21 cellular contexts compared by ENCODE assay signal in genomic region chr2:158893474-158893873, GRCh38.
A peak's percentile ranks its signal among the peaks of the same experiment; 100 is the strongest.
DNase-seq lines count a peak whose midpoint lies in the region; ATAC-seq and TF ChIP-seq lines count a peak whose summit lies in the region.
"Had no signal": no experiment of that assay in that cellular context is flagged by ENCODE, and none has a peak within 500 bp of the region (broad histone marks: within the 10 kb centered on the region; RNA-seq: fewer than 3 reads in every experiment).

No MANE protein-coding gene starts in this region.

- no peak overlapping the region for H3K9ac ChIP-seq in neuronal stem cell (ENCODE audit: low read depth, low read length, poor library complexity)

- H2AFZ ChIP-seq in neuronal stem cell (ENCODE audit: low read length), result no peak overlapping the region
- H2AFZ ChIP-seq: PC-9 had no signal

- H3K4me3 ChIP-seq in esophagus squamous epithelium (no peak overlapping the region), neuronal stem cell (ENCODE audit: low read length in 2 of 2) (no peak overlapping the region), vagina (no peak overlapping the region), mucosa of descending colon (no peak overlapping the region)
- H3K4me3 ChIP-seq: PC-9, spleen had no signal

- no peak for TF ChIP-seq CTCF in esophagus squamous epithelium (IDR thresholded peaks at IDR 0.05)
- no peak for TF ChIP-seq CTCF in vagina (IDR thresholded peaks at IDR 0.05)
- no peak for TF ChIP-seq CTCF in mucosa of descending colon (IDR thresholded peaks at IDR 0.05)

- no peak overlapping the region for H2BK15ac ChIP-seq in neuronal stem cell (ENCODE audit: low read length)

- H3K4me1 ChIP-seq in esophagus squamous epithelium, result peaks cover 14 to 49% (median 26%) of the 10 kb centered on the region in 3 donors
- H3K4me1 ChIP-seq in neuronal stem cell (ENCODE audit: control insufficient read depth in 2 of 2, insufficient read depth in 1 of 2, low read depth in 1 of 2, low read length in 2 of 2), result peaks cover 0 to 7% of the 10 kb centered on the region in 2 donors
- H3K4me1 ChIP-seq in vagina, result peaks cover 16% of the 10 kb centered on the region
- no peaks in the 10 kb centered on the region for H3K4me1 ChIP-seq in mucosa of descending colon (ENCODE audit: low read depth)
- H3K4me1 ChIP-seq: spleen had no signal

- H2BK12ac ChIP-seq in neuronal stem cell (ENCODE audit: low read length), result no peak overlapping the region

- H3K4ac ChIP-seq in neuronal stem cell (ENCODE audit: low read length), result no peak overlapping the region

- H3K23ac ChIP-seq in neuronal stem cell (ENCODE audit: low read depth, low read length, poor library complexity), result no peak overlapping the region

- TF ChIP-seq POLR2A in esophagus squamous epithelium (IDR thresholded peaks at IDR 0.05) (no peak), vagina (IDR thresholded peaks at IDR 0.05) (no peak)

- DNase-seq in NCI-H1694 treated with DMSO at 0.1 percent for 48 hours (lab: John Stamatoyannopoulos, UW) (peak; percentile 65), NCI-H1694 (lab: John Stamatoyannopoulos, UW) (no peak), esophagus squamous epithelium (lab: John Stamatoyannopoulos, UW) (no peak), neuronal stem cell (ENCODE audit: low spot score) (no peak), vagina (ENCODE audit: extremely low spot score in 2 of 2) (no peak), Ammon's horn (ENCODE audit: low spot score) (no peak), mucosa of descending colon (no peak), amygdala (lab: John Stamatoyannopoulos, UW) (no peak)
- DNase-seq: 8988T; activated CD4-positive, alpha-beta T cell treated with anti-CD3 and anti-CD28 coated beads, Interleukin-2, amount 50 U/mL, for 1 hour; activated naive CD8-positive, alpha-beta T cell treated with anti-CD3 and anti-CD28 coated beads, Interleukin-2, amount 50 U/mL, for 24 hours; activated T-cell treated with anti-CD3 and anti-CD28 coated beads, Interleukin-2, amount 50 U/mL, for 4 hours; CD4-positive, CD25-positive, alpha-beta regulatory T cell; DMS153; NCI-H187; PC-9; SHP77 treated with DMSO at 0.1 percent for 48 hours; spleen; stimulated activated CD4-positive, alpha-beta T cell treated with anti-CD3 and anti-CD28 coated beads, Interleukin-2, amount 100 ng/mL, for 48 hours; SW 1271; T1000 had no signal

- H4K8ac ChIP-seq in neuronal stem cell (ENCODE audit: low read depth, low read length), result no peak overlapping the region

- peak overlapping the region; percentile 53 to 85 (median 64) for H3K27ac ChIP-seq in esophagus squamous epithelium
- H3K27ac ChIP-seq in neuronal stem cell (replicated peaks; ENCODE audit: low read length), result no peak overlapping the region
- peak overlapping the region; percentile 43 for H3K27ac ChIP-seq in vagina
- H3K27ac ChIP-seq: PC-9, spleen had no signal

- no peak overlapping the region for H2AK5ac ChIP-seq in neuronal stem cell (ENCODE audit: low read depth, low read length)

- 38 to 76% methylated on average over 2 of the region's 2 CpGs for WGBS in esophagus squamous epithelium, 2 donors
- no CpG with 5 or more reads among the region's 2 CpGs for WGBS in neuronal stem cell (ENCODE audit: extremely low coverage in 2 of 2, insufficient read length in 2 of 2, insufficient replicate concordance in 1 of 2), 2 donors

- no peaks in the 10 kb centered on the region for H3K36me3 ChIP-seq in esophagus squamous epithelium
- H3K36me3 ChIP-seq in neuronal stem cell (replicated peaks in 1 of 2; ENCODE audit: control insufficient read depth in 2 of 2, insufficient read depth in 2 of 2, low read length in 2 of 2), result no peaks in the 10 kb centered on the region
- no peaks in the 10 kb centered on the region for H3K36me3 ChIP-seq in vagina
- H3K36me3 ChIP-seq in mucosa of descending colon (ENCODE audit: low read depth), result no peaks in the 10 kb centered on the region
- H3K36me3 ChIP-seq: spleen had no signal

- no peak for ATAC-seq in mucosa of descending colon
- ATAC-seq: activated T-cell treated with anti-CD3 and anti-CD28 coated beads, Interleukin-2, amount 50 U/mL, for 4 hours had no signal

- H4K91ac ChIP-seq in neuronal stem cell (ENCODE audit: low read depth, low read length, poor library complexity), result no peak overlapping the region

- no peaks in the 10 kb centered on the region for H3K79me1 ChIP-seq in neuronal stem cell (ENCODE audit: low read depth, low read length)

- intact Hi-C loops in esophagus squamous epithelium (cut with DNase I), result no loop called here
- intact Hi-C loops in vagina (cut with DNase I), result no loop called here
- intact Hi-C loops in mucosa of descending colon (cut with DNase I, micrococcal nuclease), result no loop called here

- no peaks in the 10 kb centered on the region for H3K9me3 ChIP-seq in esophagus squamous epithelium
- no peaks in the 10 kb centered on the region for H3K9me3 ChIP-seq in neuronal stem cell (replicated peaks in 1 of 2; ENCODE audit: control insufficient read depth in 2 of 2, insufficient read depth in 1 of 2, low read depth in 1 of 2, low read length in 2 of 2)
- no peaks in the 10 kb centered on the region for H3K9me3 ChIP-seq in vagina
- no peaks in the 10 kb centered on the region for H3K9me3 ChIP-seq in mucosa of descending colon
- H3K9me3 ChIP-seq: spleen had no signal

- no peak overlapping the region for H3K14ac ChIP-seq in neuronal stem cell (ENCODE audit: low read length)

- no peak overlapping the region for H2BK5ac ChIP-seq in neuronal stem cell (ENCODE audit: low read length)

- H3K18ac ChIP-seq in neuronal stem cell (ENCODE audit: low read length), result peak overlapping the region; percentile 70

- H3K4me2 ChIP-seq in neuronal stem cell (ENCODE audit: insufficient read depth, low read length, poor library complexity, severe bottlenecking), result no peak overlapping the region
- H3K4me2 ChIP-seq: PC-9 had no signal

- no peaks in the 10 kb centered on the region for H3K27me3 ChIP-seq in esophagus squamous epithelium
- no peaks in the 10 kb centered on the region for H3K27me3 ChIP-seq in neuronal stem cell (ENCODE audit: control insufficient read depth in 3 of 3, insufficient read depth in 3 of 3, low read depth in 1 of 3, low read length in 3 of 3)
- no peaks in the 10 kb centered on the region for H3K27me3 ChIP-seq in vagina
- H3K27me3 ChIP-seq: spleen had no signal

- H2BK120ac ChIP-seq in neuronal stem cell (ENCODE audit: low read depth, low read length), result no peak overlapping the region
